Comparison of ENCODE assay signal across 15 cellular contexts in the genomic region with DNA sequence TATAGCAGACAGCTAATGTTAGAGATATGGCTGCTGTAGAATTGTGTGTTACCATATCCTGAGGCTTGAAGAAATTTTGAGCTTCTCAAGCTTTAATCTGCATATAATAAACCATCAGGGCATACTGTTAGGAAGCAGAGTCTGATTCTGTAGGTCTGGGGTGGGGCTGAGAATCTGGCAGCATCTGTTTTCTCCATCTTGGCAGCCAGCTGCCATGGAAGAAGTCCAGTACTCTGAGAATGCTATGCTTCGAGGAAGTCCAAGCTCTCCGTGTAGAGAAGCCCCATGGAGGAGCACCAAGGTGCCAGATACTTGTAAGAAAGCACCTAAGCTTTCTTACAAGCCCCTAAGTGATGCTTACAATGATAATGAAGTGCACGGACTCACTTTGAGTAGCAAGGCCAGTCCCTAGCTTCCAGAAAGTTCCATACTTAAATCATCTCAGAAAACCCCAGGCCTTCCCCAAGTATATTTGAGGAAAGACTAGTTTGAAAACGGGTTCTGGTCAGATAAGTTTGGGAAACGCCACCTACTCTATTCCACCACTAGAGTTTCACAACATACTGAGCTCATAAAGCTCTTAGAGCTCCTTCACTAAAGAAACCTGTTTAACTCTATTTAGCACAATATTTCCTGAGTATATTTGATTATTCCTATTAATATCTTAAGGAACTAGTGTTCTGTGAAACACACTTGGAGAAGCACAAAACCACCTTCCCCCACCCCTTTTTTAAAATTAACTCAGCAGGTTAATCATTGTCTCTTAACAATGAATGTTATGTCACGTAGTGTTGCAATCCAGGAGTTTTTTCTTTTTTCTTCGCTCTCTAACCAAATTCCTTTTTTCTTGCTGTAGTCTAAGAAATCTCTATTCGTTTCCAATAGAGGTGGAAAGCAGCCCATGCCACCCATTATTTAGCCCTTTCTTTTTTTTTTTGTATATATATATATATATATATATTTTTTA.
DNase-seq lines count a peak whose midpoint lies in the region; ATAC-seq and TF ChIP-seq lines count a peak whose summit lies in the region.
"Had no signal": no experiment of that assay in that cellular context is flagged by ENCODE, and none has a peak within 500 bp of the region (broad histone marks: within the 10 kb centered on the region; RNA-seq: fewer than 3 reads in every experiment).

No MANE protein-coding gene starts in this region.

- H3K36me3 ChIP-seq in OCI-LY1 (ENCODE audit: insufficient read depth, low read length), result no peaks in the 10 kb centered on the region

- H3K9me2 ChIP-seq in OCI-LY1 (ENCODE audit: low read depth, low read length), result no peaks in the 10 kb centered on the region

- H3K9me3 ChIP-seq in OCI-LY1 (ENCODE audit: low read length), result no peaks in the 10 kb centered on the region

- H3K4me1 ChIP-seq in OCI-LY1 (ENCODE audit: insufficient read depth, low read length, severe bottlenecking), result peaks cover 36% of the 10 kb centered on the region

- peak overlapping the region; percentile 84; the same call in 1 of the 2 replicates for H2AFZ ChIP-seq in OCI-LY1 (ENCODE audit: low read length)

- H3K4me3 ChIP-seq in OCI-LY1 (ENCODE audit: low read depth, low read length, poor library complexity, severe bottlenecking), result no peak overlapping the region

- no peak overlapping the region for H3K4me2 ChIP-seq in OCI-LY1 (ENCODE audit: low read length)

- no peaks in the 10 kb centered on the region for H3K79me2 ChIP-seq in OCI-LY1 (ENCODE audit: insufficient read depth, low read length)

- no peaks in the 10 kb centered on the region for H3F3A ChIP-seq in OCI-LY1 (ENCODE audit: insufficient read depth, low read length)

- H3K27ac ChIP-seq in OCI-LY1 (ENCODE audit: low read depth, low read length, poor library complexity, severe bottlenecking), result no peak overlapping the region

- TF ChIP-seq CTCF in OCI-LY1 (IDR thresholded peaks at IDR 0.05; ENCODE audit: low read length), result no peak

- no peaks in the 10 kb centered on the region for H4K20me1 ChIP-seq in OCI-LY1 (ENCODE audit: insufficient read depth, low read length)

- peak; percentile 72 for DNase-seq in CD1c-positive myeloid dendritic cell (ENCODE audit: extremely low spot score)
- DNase-seq in glomerular visceral epithelial cell (ENCODE audit: extremely low spot score), result peak; percentile 64
- no peak for DNase-seq in epidermal melanocyte (ENCODE audit: insufficient read length, low spot score)
- no peak for DNase-seq in activated CD8-positive, alpha-beta memory T cell treated with anti-CD3 and anti-CD28 coated beads, Interleukin-2, amount 50 U/mL, for 4 hours
- no peak for DNase-seq in amygdala (lab: John Stamatoyannopoulos, UW)
- DNase-seq: activated CD4-positive, CD25-positive, alpha-beta regulatory T cell treated with anti-CD3 and anti-CD28 coated beads, Interleukin-2, amount 50 U/mL, for 72 hours; activated CD8-positive, alpha-beta memory T cell treated with anti-CD3 and anti-CD28 coated beads, Interleukin-2, amount 50 U/mL, for 48 hours; AML-193; NCI-H2029; NCI-H82; SHP77 had no signal

- ATAC-seq in GM18511 (IDR thresholded peaks at IDR 0.05; ENCODE audit: unreplicated experiment) (peak; percentile 62), HG02798 (IDR thresholded peaks at IDR 0.05; ENCODE audit: poor library complexity, unreplicated experiment) (no peak)
- ATAC-seq: activated naive CD4-positive, alpha-beta T cell treated with anti-CD3 and anti-CD28 coated beads, Interleukin-2, amount 50 U/mL, for 72 hours had no signal

- no peak overlapping the region for H3K9ac ChIP-seq in OCI-LY1 (ENCODE audit: low read length)

- no peaks in the 10 kb centered on the region for H3K27me3 ChIP-seq in OCI-LY1 (ENCODE audit: insufficient read depth, low read length)

Comparison
In these comparisons a context has a peak if more than half of its experiments do, and no peak if none do; other contexts are left out.
1. DNase-seq: peak in CD1c-positive myeloid dendritic cell (single experiment) and glomerular visceral epithelial cell (single experiment); none in epidermal melanocyte (single experiment), activated CD8-positive, alpha-beta memory T cell treated with anti-CD3 and anti-CD28 coated beads, Interleukin-2, amount 50 U/mL, for 4 hours (single experiment) and amygdala (0 of 56).